Comparison of ENCODE assay signal across 12 cellular contexts in the genomic region with DNA sequence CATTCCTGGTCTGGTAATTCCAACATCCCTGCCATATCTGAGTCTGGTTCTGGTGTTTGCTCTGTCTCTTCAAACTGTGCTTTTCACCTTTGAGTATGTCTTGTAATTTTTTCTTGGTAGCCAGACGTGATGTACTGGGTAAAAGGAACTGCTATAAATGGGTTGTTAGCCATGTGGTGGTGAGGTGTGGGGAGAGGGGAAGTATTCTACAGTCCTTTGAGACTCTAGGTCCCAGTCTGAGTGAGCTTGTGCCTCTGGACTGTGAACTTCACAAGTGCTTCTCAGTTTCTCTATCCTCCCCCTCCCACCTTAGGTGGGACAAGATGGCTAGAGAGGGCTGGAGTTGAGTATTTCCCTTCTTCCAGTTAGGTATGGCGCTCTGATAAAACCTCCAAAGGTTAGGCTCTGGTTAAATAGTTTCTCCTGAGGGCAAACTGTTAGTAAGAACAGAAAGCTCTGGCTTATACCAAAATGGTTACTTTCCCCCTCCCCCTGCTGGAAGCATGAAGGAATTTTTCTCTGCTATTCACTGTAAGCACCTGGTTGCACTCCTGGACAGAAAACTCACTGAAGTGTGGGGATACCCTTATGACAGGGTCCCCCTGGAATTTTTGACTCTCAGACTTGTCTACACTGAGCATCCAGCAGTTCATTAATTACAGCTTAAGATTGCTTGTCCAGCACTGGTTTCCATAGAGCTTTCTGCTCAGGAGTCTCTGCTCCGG.
DNase-seq lines count a peak whose midpoint lies in the region; ATAC-seq, FAIRE-seq and TF ChIP-seq lines count a peak whose summit lies in the region.
"Had no signal": no experiment of that assay in that cellular context is flagged by ENCODE, and none has a peak within 500 bp of the region (broad histone marks: within the 10 kb centered on the region; RNA-seq: fewer than 3 reads in every experiment).

No MANE protein-coding gene starts in this region.

- intact Hi-C loops in left ventricle myocardium inferior (cut with micrococcal nuclease) (no loop called here), Right ventricle myocardium inferior (cut with DNase I) (no loop called here), prostate gland (cut with DNase I) (no loop called here)
- intact Hi-C loops in activated T-helper 2 cell treated with anti-CD3 and anti-CD28 coated beads, Interferon-gamma antibody, Interleukin-2, Interleukin-4, amounts not matched to agents 10 μg/mL and 5 μg/mL and 100 μg/mL, durations not matched to agents 14 hours and 24 hours and 36 hours (cut with micrococcal nuclease), result no loop called here

- no peak for DNase-seq in left ventricle myocardium inferior
- DNase-seq in Right ventricle myocardium inferior (ENCODE audit: missing footprints), result no peak
- DNase-seq in NOMO-1 (lab: John Stamatoyannopoulos, UW; ENCODE audit: unreplicated experiment in 2 of 2), result peak; percentile 40 to 55
- DNase-seq in fibroblast of pulmonary artery (ENCODE audit: low read depth), result no peak
- DNase-seq in frontal cortex (ENCODE audit: low spot score in 2 of 2), result no peak
- no peak for DNase-seq in NCI-H146 (lab: John Stamatoyannopoulos, UW)
- DNase-seq in prostate gland (ENCODE audit: low spot score), result no peak
- no peak for DNase-seq in activated T-helper 2 cell treated with anti-CD3 and anti-CD28 coated beads, Interferon-gamma antibody, Interleukin-2, Interleukin-4, amounts not matched to agents 10 μg/mL and 5 μg/mL and 100 μg/mL, durations not matched to agents 14 hours and 24 hours and 36 hours (ENCODE audit: low spot score)
- DNase-seq: activated naive CD4-positive, alpha-beta T cell treated with Interleukin-2 at 50 U/mL for 16 hours; T-cell had no signal

- H3K36me3 ChIP-seq in left ventricle myocardium inferior (no peaks in the 10 kb centered on the region), prostate gland (no peaks in the 10 kb centered on the region)

- H3K9me3 ChIP-seq in left ventricle myocardium inferior (replicated peaks) (no peaks in the 10 kb centered on the region), prostate gland (no peaks in the 10 kb centered on the region)

- H3K9me3 Mint-ChIP-seq in activated T-helper 2 cell treated with anti-CD3 and anti-CD28 coated beads, Interferon-gamma antibody, Interleukin-2, Interleukin-4, amounts not matched to agents 10 μg/mL and 5 μg/mL and 100 μg/mL, durations not matched to agents 14 hours and 24 hours and 36 hours, result no peaks in the 10 kb centered on the region
- H3K9me3 Mint-ChIP-seq: T-cell had no signal

- FAIRE-seq in frontal cortex (lab: Jason Lieb, UNC), result no peak
- FAIRE-seq: H54 had no signal

- WGBS in prostate gland, result 86% methylated on average over 3 of the region's 3 CpGs

- no peak overlapping the region for H3K4me3 ChIP-seq in left ventricle myocardium inferior
- no peak overlapping the region for H3K4me3 ChIP-seq in fibroblast of pulmonary artery (replicated peaks; ENCODE audit: low read depth, low read length)
- no peak overlapping the region for H3K4me3 ChIP-seq in prostate gland
- H3K4me3 ChIP-seq: skin epidermis had no signal

- peaks cover 29% of the 10 kb centered on the region for H3K4me1 Mint-ChIP-seq in activated T-helper 2 cell treated with anti-CD3 and anti-CD28 coated beads, Interferon-gamma antibody, Interleukin-2, Interleukin-4, amounts not matched to agents 10 μg/mL and 5 μg/mL and 100 μg/mL, durations not matched to agents 14 hours and 24 hours and 36 hours (ENCODE audit: low read depth)

- no peak overlapping the region for H3K27ac ChIP-seq in left ventricle myocardium inferior (replicated peaks)
- no peak overlapping the region for H3K27ac ChIP-seq in prostate gland
- H3K27ac ChIP-seq: skin epidermis had no signal

- peaks cover 69% of the 10 kb centered on the region for H3K27me3 Mint-ChIP-seq in activated T-helper 2 cell treated with anti-CD3 and anti-CD28 coated beads, Interferon-gamma antibody, Interleukin-2, Interleukin-4, amounts not matched to agents 10 μg/mL and 5 μg/mL and 100 μg/mL, durations not matched to agents 14 hours and 24 hours and 36 hours (ENCODE audit: low read depth)

- TF ChIP-seq CTCF in left ventricle myocardium inferior (IDR thresholded peaks at IDR 0.05; ENCODE audit: borderline replicate concordance) (peak; percentile 50), fibroblast of pulmonary artery (IDR thresholded peaks at IDR 0.05; ENCODE audit: low read length, missing control alignments) (peak; percentile 34), prostate gland (IDR thresholded peaks at IDR 0.05) (peak in 1 of 4 experiments; percentile 6)

- no peaks in the 10 kb centered on the region for H3K36me3 Mint-ChIP-seq in activated T-helper 2 cell treated with anti-CD3 and anti-CD28 coated beads, Interferon-gamma antibody, Interleukin-2, Interleukin-4, amounts not matched to agents 10 μg/mL and 5 μg/mL and 100 μg/mL, durations not matched to agents 14 hours and 24 hours and 36 hours (ENCODE audit: low read depth)

- H3K4me1 ChIP-seq in left ventricle myocardium inferior (peaks cover 8% of the 10 kb centered on the region), prostate gland (replicated peaks) (no peaks in the 10 kb centered on the region)

- H3K27me3 ChIP-seq in left ventricle myocardium inferior (ENCODE audit: low read depth), result peaks cover 22% of the 10 kb centered on the region
- H3K27me3 ChIP-seq in prostate gland (replicated peaks; ENCODE audit: insufficient read depth), result no peaks in the 10 kb centered on the region

- no peak for TF ChIP-seq POLR2A in prostate gland (IDR thresholded peaks at IDR 0.05)

- H3K27ac Mint-ChIP-seq in activated T-helper 2 cell treated with anti-CD3 and anti-CD28 coated beads, Interferon-gamma antibody, Interleukin-2, Interleukin-4, amounts not matched to agents 10 μg/mL and 5 μg/mL and 100 μg/mL, durations not matched to agents 14 hours and 24 hours and 36 hours, result no peak overlapping the region
- H3K27ac Mint-ChIP-seq: T-cell had no signal

- H3K4me3 Mint-ChIP-seq in activated T-helper 2 cell treated with anti-CD3 and anti-CD28 coated beads, Interferon-gamma antibody, Interleukin-2, Interleukin-4, amounts not matched to agents 10 μg/mL and 5 μg/mL and 100 μg/mL, durations not matched to agents 14 hours and 24 hours and 36 hours (ENCODE audit: low read depth), result no peak overlapping the region
- H3K4me3 Mint-ChIP-seq: T-cell had no signal

- ATAC-seq in Right ventricle myocardium inferior, result no peak
- ATAC-seq: T-cell had no signal

Comparison
In these comparisons a context has a peak if more than half of its experiments do, and no peak if none do; other contexts are left out.
1. DNase-seq: peak in NOMO-1 (2 of 2); none in left ventricle myocardium inferior (single experiment), Right ventricle myocardium inferior (single experiment), fibroblast of pulmonary artery (single experiment), frontal cortex (0 of 2), NCI-H146 (single experiment), prostate gland (single experiment) and activated T-helper 2 cell treated with anti-CD3 and anti-CD28 coated beads, Interferon-gamma antibody, Interleukin-2, Interleukin-4, amounts not matched to agents 10 μg/mL and 5 μg/mL and 100 μg/mL, durations not matched to agents 14 hours and 24 hours and 36 hours (single experiment).